16 cellular contexts compared by ENCODE assay signal in genomic region chr17:29562615-29563014, GRCh38. TPM values are rescaled to one million over a fixed set of nuclear protein-coding genes. Genes with fewer than 3 reads are reported as not detected.
DNase-seq lines count a peak whose midpoint lies in the region; ATAC-seq and TF ChIP-seq lines count a peak whose summit lies in the region.
"Had no signal": no experiment of that assay in that cellular context is flagged by ENCODE, and none has a peak within 500 bp of the region (broad histone marks: within the 10 kb centered on the region; RNA-seq: fewer than 3 reads in every experiment).

No MANE protein-coding gene starts in this region.

- H3K4me3 ChIP-seq in BLaER1, result peak overlapping the region; percentile 48; the same call in 1 of the 2 replicates
- H3K4me3 ChIP-seq in Peyer's patch, result no peak overlapping the region
- no peak overlapping the region for H3K4me3 ChIP-seq in endocrine pancreas (ENCODE audit: control insufficient read depth, insufficient read depth, low read length)
- no peak overlapping the region for H3K4me3 ChIP-seq in esophagus squamous epithelium
- H3K4me3 ChIP-seq: psoas muscle had no signal

- H3K27ac ChIP-seq in BLaER1, result peak overlapping the region; percentile 96
- H3K27ac ChIP-seq in Peyer's patch, result peak overlapping the region; percentile 16 to 94 (median 70)
- peak overlapping the region in 2 of 4 donors; percentile 40 to 49 for H3K27ac ChIP-seq in esophagus squamous epithelium
- H3K27ac ChIP-seq: psoas muscle had no signal

- CTCF ChIA-PET in activated CD8-positive, alpha-beta memory T cell treated with anti-CD3 and anti-CD28 coated beads, Interleukin-2, amount 10 ng/mL, durations not matched to agents 7 days and 5 days (lab: Charles Lee), result interaction anchor here (1.4 to 7.7 kb wide), 2 partner anchors 29 to 54 kb away, joined by 3 to 46 read pairs; no protein-coding TSS in a partner anchor

- no peaks in the 10 kb centered on the region for H3K27me3 ChIP-seq in BLaER1
- no peaks in the 10 kb centered on the region for H3K27me3 ChIP-seq in Peyer's patch
- no peaks in the 10 kb centered on the region for H3K27me3 ChIP-seq in endocrine pancreas (ENCODE audit: control insufficient read depth, insufficient read depth, low read length)
- no peaks in the 10 kb centered on the region for H3K27me3 ChIP-seq in esophagus squamous epithelium

- H3K4me3 Mint-ChIP-seq in activated CD8-positive, alpha-beta memory T cell treated with anti-CD3 and anti-CD28 coated beads, Interleukin-2, amount 10 ng/mL, durations not matched to agents 7 days and 5 days, result no peak overlapping the region

- H3K27ac Mint-ChIP-seq in activated CD8-positive, alpha-beta memory T cell treated with anti-CD3 and anti-CD28 coated beads, Interleukin-2, amount 10 ng/mL, durations not matched to agents 7 days and 5 days, result no peak overlapping the region

- WGBS in esophagus squamous epithelium, 2 donors, result 82 to 91% methylated on average over 8 to 11 of the region's 18 CpGs

- H3K27me3 Mint-ChIP-seq in activated CD8-positive, alpha-beta memory T cell treated with anti-CD3 and anti-CD28 coated beads, Interleukin-2, amount 10 ng/mL, durations not matched to agents 7 days and 5 days, result no peaks in the 10 kb centered on the region
- H3K27me3 Mint-ChIP-seq: naive thymus-derived CD8-positive, alpha-beta T cell had no signal

- peaks cover 10% of the 10 kb centered on the region for H4K20me1 ChIP-seq in BLaER1

- H3K9me3 Mint-ChIP-seq in activated CD8-positive, alpha-beta memory T cell treated with anti-CD3 and anti-CD28 coated beads, Interleukin-2, amount 10 ng/mL, durations not matched to agents 7 days and 5 days (ENCODE audit: low read depth), result no peaks in the 10 kb centered on the region
- H3K9me3 Mint-ChIP-seq: naive thymus-derived CD8-positive, alpha-beta T cell had no signal

- peak overlapping the region; percentile 97 for H3K4me2 ChIP-seq in BLaER1

- TF ChIP-seq POLR2A in Peyer's patch (IDR thresholded peaks at IDR 0.05), result no peak
- TF ChIP-seq POLR2A in esophagus squamous epithelium (IDR thresholded peaks at IDR 0.05), result no peak

- H3K4me1 ChIP-seq in BLaER1 (peaks cover 81% of the 10 kb centered on the region), Peyer's patch (peaks cover 0 to 44% (median 23%) of the 10 kb centered on the region in 4 donors), endocrine pancreas (ENCODE audit: control insufficient read depth, insufficient read depth, low read length) (peaks cover 7% of the 10 kb centered on the region), esophagus squamous epithelium (peaks cover 7 to 52% (median 20%) of the 10 kb centered on the region in 3 donors)

- intact Hi-C loops in esophagus squamous epithelium (cut with DNase I), result no loop called here

- peaks cover 22% of the 10 kb centered on the region for H3K36me3 Mint-ChIP-seq in activated CD8-positive, alpha-beta memory T cell treated with anti-CD3 and anti-CD28 coated beads, Interleukin-2, amount 10 ng/mL, durations not matched to agents 7 days and 5 days

- H3K4me1 Mint-ChIP-seq in activated CD8-positive, alpha-beta memory T cell treated with anti-CD3 and anti-CD28 coated beads, Interleukin-2, amount 10 ng/mL, durations not matched to agents 7 days and 5 days, result peaks cover 52% of the 10 kb centered on the region

- H3K36me3 ChIP-seq in BLaER1 (peaks cover 23% of the 10 kb centered on the region), Peyer's patch (peaks cover 0 to 9% (median 0%) of the 10 kb centered on the region in 3 donors), endocrine pancreas (ENCODE audit: control insufficient read depth, insufficient read depth, low read length) (peaks cover 2% of the 10 kb centered on the region), esophagus squamous epithelium (peaks cover 0 to 16% (median 0%) of the 10 kb centered on the region in 3 donors)

- no peak for ATAC-seq in omental fat pad (ENCODE audit: low FRiP score)
- ATAC-seq in activated CD8-positive, alpha-beta memory T cell treated with anti-CD3 and anti-CD28 coated beads, Interleukin-2, amount 10 ng/mL, durations not matched to agents 7 days and 5 days, result no peak
- ATAC-seq in HG03039 (IDR thresholded peaks at IDR 0.05; ENCODE audit: unreplicated experiment), result no peak
- ATAC-seq: esophagus mucosa; naive thymus-derived CD8-positive, alpha-beta T cell; psoas muscle; SK-N-SH treated with all-trans-retinoic acid at 6 μM for 48 hours had no signal

- H3K9me3 ChIP-seq in BLaER1, result no peaks in the 10 kb centered on the region
- no peaks in the 10 kb centered on the region for H3K9me3 ChIP-seq in Peyer's patch
- no peaks in the 10 kb centered on the region for H3K9me3 ChIP-seq in endocrine pancreas (ENCODE audit: control insufficient read depth, low read length)
- no peaks in the 10 kb centered on the region for H3K9me3 ChIP-seq in esophagus squamous epithelium
- H3K9me3 ChIP-seq: psoas muscle had no signal

- TF ChIP-seq CTCF in Peyer's patch (IDR thresholded peaks at IDR 0.05) (no peak), omental fat pad (IDR thresholded peaks at IDR 0.05) (no peak), esophagus squamous epithelium (IDR thresholded peaks at IDR 0.05) (no peak)

- peak overlapping the region; percentile 75 for H3K9ac ChIP-seq in BLaER1
- H3K9ac ChIP-seq in endocrine pancreas (ENCODE audit: control insufficient read depth, insufficient read depth, low read length), result peak overlapping the region; percentile 19

- DNase-seq in Peyer's patch (peak in 1 of 3 donors; percentile 45), omental fat pad (ENCODE audit: low spot score) (peak; percentile 12), esophagus squamous epithelium (lab: John Stamatoyannopoulos, UW) (no peak), epidermal melanocyte (ENCODE audit: insufficient read length, low spot score) (no peak)
- no peak for DNase-seq in activated CD8-positive, alpha-beta memory T cell treated with anti-CD3 and anti-CD28 coated beads, Interleukin-2, amount 10 ng/mL, durations not matched to agents 7 days and 5 days
- DNase-seq: activated CD4-positive, alpha-beta T cell treated with anti-CD3 and anti-CD28 coated beads, Interleukin-2, amount 50 U/mL, for 4 hours; activated naive CD4-positive, alpha-beta T cell treated with anti-CD3 and anti-CD28 coated beads, Interleukin-2, amount 50 U/mL, for 16 hours; Calu3; NCI-H187 treated with DMSO at 0.1 percent for 48 hours had no signal

RNA-seq across cellular contexts. Expression of gene ABHD15, which starts 4.2 kb away (rescaled TPM):
- 10 to 100 TPM; 19.0 to 41.2 (median 32.2) TPM for total RNA-seq in Peyer's patch
- 10 to 100 TPM; 21.6 to 55.2 (median 25.2) TPM for total RNA-seq in omental fat pad
- 10 to 100 TPM; 20.0 to 20.3 TPM for total RNA-seq in activated CD8-positive, alpha-beta memory T cell treated with anti-CD3 and anti-CD28 coated beads, Interleukin-2, amount 10 ng/mL, durations not matched to agents 7 days and 5 days
- total RNA-seq in esophagus squamous epithelium, result 1 to 10 TPM; 4.3 to 7.2 (median 5.4) TPM

RNA-seq across cellular contexts. Expression of gene TP53I13, which starts 5.9 kb away (rescaled TPM):
- total RNA-seq in Peyer's patch (100 to 1,000 TPM in 2 of 4 donors, 10 to 100 TPM in 2; 86.6 to 204 (median 139) TPM), omental fat pad (100 to 1,000 TPM in 1 of 4 donors, 10 to 100 TPM in 3; 65.0 to 122 (median 72.6) TPM), esophagus squamous epithelium (10 to 100 TPM; 11.8 to 34.9 (median 21.8) TPM)
- 100 to 1,000 TPM in 1 of 2 experiments, 10 to 100 TPM in 1; 97.0 to 131 TPM for total RNA-seq in activated CD8-positive, alpha-beta memory T cell treated with anti-CD3 and anti-CD28 coated beads, Interleukin-2, amount 10 ng/mL, durations not matched to agents 7 days and 5 days

RNA-seq across cellular contexts. Expression of gene GIT1, which starts 26.8 kb away (rescaled TPM):
- total RNA-seq in Peyer's patch (10 to 100 TPM; 31.9 to 66.7 (median 52.6) TPM), omental fat pad (10 to 100 TPM; 24.4 to 73.6 (median 37.3) TPM), esophagus squamous epithelium (10 to 100 TPM; 24.0 to 45.4 (median 29.6) TPM)
- 10 to 100 TPM; 69.5 to 79.5 TPM for total RNA-seq in activated CD8-positive, alpha-beta memory T cell treated with anti-CD3 and anti-CD28 coated beads, Interleukin-2, amount 10 ng/mL, durations not matched to agents 7 days and 5 days

RNA-seq across cellular contexts. Expression of gene ANKRD13B, which starts 30.3 kb away (rescaled TPM):
- total RNA-seq in Peyer's patch (10 to 100 TPM in 1 of 4 donors, 1 to 10 TPM in 3; 4.2 to 14.9 (median 8.3) TPM), omental fat pad (10 to 100 TPM in 3 of 4 donors, 1 to 10 TPM in 1; 9.2 to 18.3 (median 13.2) TPM), esophagus squamous epithelium (10 to 100 TPM in 2 of 4 donors, 1 to 10 TPM in 2; 3.3 to 18.7 (median 10.2) TPM)
- total RNA-seq in activated CD8-positive, alpha-beta memory T cell treated with anti-CD3 and anti-CD28 coated beads, Interleukin-2, amount 10 ng/mL, durations not matched to agents 7 days and 5 days, result 10 to 100 TPM; 15.6 to 20.1 TPM
